ENCODE assay signal across 35 cellular contexts in the genomic region with DNA sequence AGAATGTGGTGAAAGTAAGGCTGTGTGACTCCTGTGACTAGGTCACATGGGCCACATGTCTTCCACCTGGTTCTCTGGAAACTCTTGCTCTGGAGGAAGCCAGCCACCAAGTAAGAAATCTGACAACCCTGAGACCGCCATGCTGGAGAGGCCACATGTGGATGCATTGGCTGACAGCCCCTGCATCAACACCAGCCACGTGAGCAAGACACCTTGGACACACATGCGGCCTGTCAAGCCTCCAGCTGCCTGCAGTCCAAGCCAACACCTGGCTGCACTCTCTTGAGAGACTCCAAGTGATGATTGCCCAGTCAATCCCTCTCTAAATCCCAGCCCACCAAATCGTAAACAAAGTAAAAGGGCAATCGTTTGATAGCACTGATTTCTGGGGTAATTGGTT.
"Had no signal": no experiment of that assay in that cellular context is flagged by ENCODE, and none has a peak within 500 bp of the region (broad histone marks: within the 10 kb centered on the region; RNA-seq: fewer than 3 reads in every experiment).

No MANE protein-coding gene starts in this region.

- H3K4me3 ChIP-seq: MG63 had no signal

- H3K36me3 ChIP-seq: MG63 had no signal

- DNase-seq: Karpas-422, Kasumi-1, MG63, MM.1S, MV-4-11, NCI-H1048, NCI-H1092, NCI-H1092 treated with DMSO at 0.1 percent for 48 hours, NCI-H1105, NCI-H1105 treated with DMSO at 0.1 percent for 48 hours, NCI-H1417, NCI-H1417 treated with DMSO at 0.1 percent for 48 hours, NCI-H1436, NCI-H1436 treated with DMSO at 0.1 percent for 48 hours, NCI-H146, NCI-H1694, NCI-H1694 treated with DMSO at 0.1 percent for 48 hours, NCI-H187, NCI-H187 treated with DMSO at 0.1 percent for 48 hours, NCI-H1930, NCI-H2029, NCI-H2029 treated with DMSO at 0.1 percent for 48 hours, NCI-H2081, NCI-H2081 treated with DMSO at 0.1 percent for 48 hours, NCI-H2107, NCI-H2171, NCI-H2171 treated with DMSO at 0.1 percent for 48 hours, NCI-H2227 treated with DMSO at 0.1 percent for 48 hours, NCI-H226, NCI-H345, NCI-H446, NCI-H446 treated with DMSO at 0.1 percent for 48 hours, NCI-H510A treated with DMSO at 0.1 percent for 48 hours, NCI-H524, NCI-H524 treated with DMSO at 0.1 percent for 48 hours had no signal
